Comparison of ENCODE assay signal across 33 cellular contexts in the genomic region with DNA sequence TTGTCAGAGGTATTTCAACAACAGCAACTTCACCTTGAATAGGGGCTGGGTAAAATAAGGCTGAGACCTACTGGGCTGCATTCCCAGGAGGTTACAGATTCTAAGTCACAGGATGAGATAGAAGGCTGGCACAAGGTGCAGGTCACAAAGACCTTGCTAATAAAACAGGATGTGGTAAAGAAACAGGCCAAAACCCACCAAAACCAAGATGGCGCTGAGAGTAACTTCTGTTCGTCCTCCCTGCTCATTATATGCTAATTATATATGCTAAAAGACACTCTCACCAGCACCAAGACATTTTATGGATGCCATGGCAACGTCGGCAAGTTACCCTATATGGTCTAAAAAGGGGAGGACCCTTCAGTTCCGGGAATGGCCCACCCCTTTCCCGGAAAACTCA.
"Had no signal": no experiment of that assay in that cellular context is flagged by ENCODE, and none has a peak within 500 bp of the region (broad histone marks: within the 10 kb centered on the region; RNA-seq: fewer than 3 reads in every experiment).

No MANE protein-coding gene starts in this region.

- H3K36me3 ChIP-seq: adrenal gland, SJCRH30 had no signal

- H3K27ac ChIP-seq: adrenal gland, body of pancreas, SJCRH30, SK-N-MC had no signal

- H3K9me3 Mint-ChIP-seq: activated CD4-positive, alpha-beta T cell treated with anti-CD3 and anti-CD28 coated beads, Interleukin-2, amount 10 ng/mL, durations not matched to agents 7 days and 5 days; activated naive CD4-positive, alpha-beta T cell treated with anti-CD3 and anti-CD28 coated beads, Interleukin-2, amount 50 U/mL, for 72 hours; activated T-cell treated with anti-CD3 and anti-CD28 coated beads, Interleukin-2, amount 50 U/mL, for 24 hours; activated T-helper 2 cell treated with anti-CD3 and anti-CD28 coated beads, Interferon-gamma antibody, Interleukin-2, Interleukin-4, amounts not matched to agents 10 μg/mL and 5 μg/mL and 100 μg/mL, durations not matched to agents 14 hours and 24 hours and 36 hours; WTC11 had no signal

- H3K4me3 Mint-ChIP-seq: activated CD4-positive, alpha-beta T cell treated with anti-CD3 and anti-CD28 coated beads for 36 hours; activated CD4-positive, alpha-beta T cell treated with anti-CD3 and anti-CD28 coated beads, Interleukin-2, amount 10 ng/mL, durations not matched to agents 7 days and 5 days; activated CD8-positive, alpha-beta T cell treated with anti-CD3 and anti-CD28 coated beads, Interleukin-2, amount 10 ng/mL, durations not matched to agents 7 days and 5 days; activated T-cell treated with anti-CD3 and anti-CD28 coated beads, Interleukin-2, amount 50 U/mL, for 24 hours; WTC11 had no signal

- H3K9me3 ChIP-seq: adrenal gland, body of pancreas, SJCRH30 had no signal

- H3K4me3 ChIP-seq: adrenal gland, body of pancreas, SJCRH30, SK-N-MC had no signal

- ATAC-seq: activated CD4-positive, alpha-beta T cell treated with anti-CD3 and anti-CD28 coated beads for 36 hours; activated CD4-positive, CD25-positive, alpha-beta regulatory T cell treated with anti-CD3 and anti-CD28 coated beads, Interleukin-2, amount 50 U/mL, for 24 hours; activated CD8-positive, alpha-beta T cell treated with anti-CD3 and anti-CD28 coated beads, Interleukin-2, amount 10 ng/mL, durations not matched to agents 7 days and 5 days; activated naive CD4-positive, alpha-beta T cell treated with anti-CD3 and anti-CD28 coated beads, Interleukin-2, amount 50 U/mL, for 72 hours; body of pancreas; Panc1; WTC11 had no signal

- H3K27ac Mint-ChIP-seq: activated CD4-positive, alpha-beta T cell treated with anti-CD3 and anti-CD28 coated beads for 36 hours; activated CD4-positive, alpha-beta T cell treated with anti-CD3 and anti-CD28 coated beads, Interleukin-2, amount 10 ng/mL, durations not matched to agents 7 days and 5 days; activated CD8-positive, alpha-beta T cell treated with anti-CD3 and anti-CD28 coated beads, Interleukin-2, amount 10 ng/mL, durations not matched to agents 7 days and 5 days; activated naive CD4-positive, alpha-beta T cell treated with anti-CD3 and anti-CD28 coated beads, Interleukin-2, amount 50 U/mL, for 72 hours; activated T-cell treated with anti-CD3 and anti-CD28 coated beads, Interleukin-2, amount 50 U/mL, for 24 hours; activated T-helper 2 cell treated with anti-CD3 and anti-CD28 coated beads, Interferon-gamma antibody, Interleukin-2, Interleukin-4, amounts not matched to agents 10 μg/mL and 5 μg/mL and 100 μg/mL, durations not matched to agents 14 hours and 24 hours and 36 hours; WTC11 had no signal

- H3K4me1 Mint-ChIP-seq: activated CD4-positive, alpha-beta T cell treated with anti-CD3 and anti-CD28 coated beads for 36 hours; activated CD4-positive, alpha-beta T cell treated with anti-CD3 and anti-CD28 coated beads, Interleukin-2, amount 10 ng/mL, durations not matched to agents 7 days and 5 days; WTC11 had no signal

- H3K4me1 ChIP-seq: adrenal gland, body of pancreas, SJCRH30 had no signal

- H3K36me3 Mint-ChIP-seq: activated naive CD4-positive, alpha-beta T cell treated with anti-CD3 and anti-CD28 coated beads, Interleukin-2, amount 50 U/mL, for 72 hours; WTC11 had no signal

- H3K27me3 ChIP-seq: adrenal gland, body of pancreas, SJCRH30 had no signal

- DNase-seq: activated CD4-positive, alpha-beta T cell treated with anti-CD3 and anti-CD28 coated beads for 36 hours; activated CD4-positive, alpha-beta T cell treated with anti-CD3 and anti-CD28 coated beads, Interleukin-2, amount 10 ng/mL, durations not matched to agents 7 days and 5 days; activated CD4-positive, alpha-beta T cell treated with anti-CD3 and anti-CD28 coated beads, Interleukin-2, amount 50 U/mL, for 48 hours; activated CD8-positive, alpha-beta T cell treated with anti-CD3 and anti-CD28 coated beads, Interleukin-2, amount 10 ng/mL, durations not matched to agents 7 days and 5 days; activated gamma-delta T cell; activated naive CD4-positive, alpha-beta T cell treated with Interleukin-2 at 50 U/mL for 16 hours; activated T-cell treated with anti-CD3 and anti-CD28 coated beads, Interleukin-2, amount 50 U/mL, for 24 hours; adrenal gland; body of pancreas; caudate nucleus; cerebellar nuclear complex; NCI-H1048; NCI-H1105 treated with DMSO at 0.1 percent for 48 hours; NCI-H1436; NCI-H1694; NCI-H1930; NCI-H2081 treated with DMSO at 0.1 percent for 48 hours; NCI-H226; NCI-H446 treated with DMSO at 0.1 percent for 48 hours; NCI-H524; NCI-H69; SHP77; SJCRH30; T1000 had no signal

- H3K27me3 Mint-ChIP-seq: activated CD4-positive, alpha-beta T cell treated with anti-CD3 and anti-CD28 coated beads for 36 hours; activated CD4-positive, alpha-beta T cell treated with anti-CD3 and anti-CD28 coated beads, Interleukin-2, amount 10 ng/mL, durations not matched to agents 7 days and 5 days; activated T-cell treated with anti-CD3 and anti-CD28 coated beads, Interleukin-2, amount 50 U/mL, for 24 hours had no signal

- FAIRE-seq: astrocyte, bronchial epithelial cell, TTC549 had no signal
